Comparison of ENCODE assay signal across 22 cellular contexts in genomic region chr13:75222031-75222430, GRCh38.
DNase-seq lines count a peak whose midpoint lies in the region; ATAC-seq and TF ChIP-seq lines count a peak whose summit lies in the region.
"Had no signal": no experiment of that assay in that cellular context is flagged by ENCODE, and none has a peak within 500 bp of the region (broad histone marks: within the 10 kb centered on the region; RNA-seq: fewer than 3 reads in every experiment).

No MANE protein-coding gene starts in this region.

- no peak overlapping the region for H3K9ac ChIP-seq in adipocyte (ENCODE audit: low read length)

- peaks cover 27% of the 10 kb centered on the region for H3K4me1 ChIP-seq in adipocyte (ENCODE audit: control insufficient read depth, insufficient read depth, low read length)

- no peaks in the 10 kb centered on the region for H3K9me3 ChIP-seq in adipocyte (ENCODE audit: control insufficient read depth, low read length)
- H3K9me3 ChIP-seq: thyroid gland had no signal

- H3K27me3 ChIP-seq in adipocyte (replicated peaks; ENCODE audit: control insufficient read depth, insufficient read depth, low read length), result no peaks in the 10 kb centered on the region
- H3K27me3 ChIP-seq: dorsolateral prefrontal cortex, thyroid gland had no signal

- TF ChIP-seq CTCF in fibroblast of mammary gland (conservative IDR thresholded peaks at IDR 0.05; ENCODE audit: control insufficient read depth, insufficient read depth, low read depth, low read length), result no peak

- no peak for ATAC-seq in HG03521 (IDR thresholded peaks at IDR 0.05; ENCODE audit: unreplicated experiment)
- ATAC-seq: WTC11 had no signal

- H3K4me3 ChIP-seq in adipocyte (ENCODE audit: low read length) (no peak overlapping the region), fibroblast of mammary gland (ENCODE audit: control insufficient read depth, low read depth, low read length) (no peak overlapping the region)
- H3K4me3 ChIP-seq: dorsolateral prefrontal cortex, lung, skin epidermis, thyroid gland had no signal

- no peaks in the 10 kb centered on the region for H3K36me3 ChIP-seq in adipocyte (ENCODE audit: control insufficient read depth, insufficient read depth, low read length, severe bottlenecking)
- H3K36me3 ChIP-seq: thyroid gland had no signal

- peak; percentile 52 for DNase-seq in HCEC 1CT
- peak; percentile 69 for DNase-seq in adipocyte (ENCODE audit: low read depth)
- peak; percentile 82 for DNase-seq in fibroblast of mammary gland (ENCODE audit: low read depth)
- peak; percentile 67 for DNase-seq in stromal cell of bone marrow (ENCODE audit: low read depth)
- no peak for DNase-seq in occipital lobe (lab: John Stamatoyannopoulos, UW)
- no peak for DNase-seq in GM19240 (ENCODE audit: insufficient read length, low spot score)
- DNase-seq: activated CD4-positive, alpha-beta T cell treated with anti-CD3 and anti-CD28 coated beads, Interleukin-2, amount 50 U/mL, for 4 hours; activated gamma-delta T cell; central memory CD4-positive, alpha-beta T cell; DMS53; dorsolateral prefrontal cortex; KBM-7; NCI-H1092 treated with DMSO at 0.1 percent for 48 hours; NCI-H2029 treated with DMSO at 0.1 percent for 48 hours; posterior cingulate gyrus; RPMI8226; stimulated activated naive CD4-positive, alpha-beta T cell treated with Interleukin-2 at 50 U/mL for 16 hours; thyroid gland had no signal

Comparison
In these comparisons a context has a peak if more than half of its experiments do, and no peak if none do; other contexts are left out.
1. DNase-seq: peak in HCEC 1CT (single experiment), adipocyte (single experiment), fibroblast of mammary gland (single experiment) and stromal cell of bone marrow (single experiment); none in occipital lobe (single experiment) and GM19240 (single experiment).